ENCODE assay signal across 26 cellular contexts in genomic region chr13:62040078-62040477, GRCh38.
"Had no signal": no experiment of that assay in that cellular context is flagged by ENCODE, and none has a peak within 500 bp of the region (broad histone marks: within the 10 kb centered on the region; RNA-seq: fewer than 3 reads in every experiment).

No MANE protein-coding gene starts in this region.

- H3K9me3 ChIP-seq: colonic mucosa, esophagus squamous epithelium, gastrocnemius medialis, left lung, lower lobe of right lung had no signal

- H3K27me3 Mint-ChIP-seq: dendritic cell treated with granulocyte-macrophage colony-stimulating factor and Interleukin-4, amounts not matched to agents 40 ng/mL and 50 ng/mL, for 4 days; effector memory CD8-positive, alpha-beta T cell had no signal

- ATAC-seq: effector memory CD8-positive, alpha-beta T cell; esophagus mucosa; gastrocnemius medialis; heart right ventricle; left cardiac atrium; left lung; left ventricle myocardium superior; lower lobe of right lung had no signal

- FAIRE-seq: endometrium, islet of Langerhans, keratinocyte had no signal

- H3K9me3 Mint-ChIP-seq: endodermal cell had no signal

- H3K4me3 ChIP-seq: colonic mucosa, esophagus squamous epithelium, gastrocnemius medialis, heart right ventricle, left lung, lower lobe of right lung had no signal

- H3K27ac ChIP-seq: colonic mucosa, epithelial cell of prostate, esophagus squamous epithelium, gastrocnemius medialis, heart right ventricle, left lung, lower lobe of right lung had no signal

- H3K27ac Mint-ChIP-seq: dendritic cell treated with granulocyte-macrophage colony-stimulating factor and Interleukin-4, amounts not matched to agents 40 ng/mL and 50 ng/mL, for 4 days; effector memory CD8-positive, alpha-beta T cell; endodermal cell had no signal

- H3K36me3 ChIP-seq: colonic mucosa, esophagus squamous epithelium, gastrocnemius medialis, heart right ventricle, left lung, lower lobe of right lung had no signal

- H3K27me3 ChIP-seq: colonic mucosa, esophagus squamous epithelium, gastrocnemius medialis, heart right ventricle, left lung had no signal

- DNase-seq: colonic mucosa; cortex of kidney; effector CD8-positive, alpha-beta T cell; effector memory CD8-positive, alpha-beta T cell; endodermal cell; erythroblast; esophagus squamous epithelium; foreskin fibroblast; foreskin melanocyte; gastrocnemius medialis; glutamatergic neuron; head of caudate nucleus; heart right ventricle; hippocampal formation; left cardiac atrium; left lung; left ventricle myocardium superior; lower lobe of right lung; mesenchymal stem cell; midbrain had no signal

- H3K4me3 Mint-ChIP-seq: dendritic cell treated with granulocyte-macrophage colony-stimulating factor and Interleukin-4, amounts not matched to agents 40 ng/mL and 50 ng/mL, for 4 days; effector memory CD8-positive, alpha-beta T cell; endodermal cell had no signal

- H3K4me1 ChIP-seq: colonic mucosa, esophagus squamous epithelium, gastrocnemius medialis, heart right ventricle, left lung, lower lobe of right lung had no signal
